20 cellular contexts compared by ENCODE assay signal in the genomic region with DNA sequence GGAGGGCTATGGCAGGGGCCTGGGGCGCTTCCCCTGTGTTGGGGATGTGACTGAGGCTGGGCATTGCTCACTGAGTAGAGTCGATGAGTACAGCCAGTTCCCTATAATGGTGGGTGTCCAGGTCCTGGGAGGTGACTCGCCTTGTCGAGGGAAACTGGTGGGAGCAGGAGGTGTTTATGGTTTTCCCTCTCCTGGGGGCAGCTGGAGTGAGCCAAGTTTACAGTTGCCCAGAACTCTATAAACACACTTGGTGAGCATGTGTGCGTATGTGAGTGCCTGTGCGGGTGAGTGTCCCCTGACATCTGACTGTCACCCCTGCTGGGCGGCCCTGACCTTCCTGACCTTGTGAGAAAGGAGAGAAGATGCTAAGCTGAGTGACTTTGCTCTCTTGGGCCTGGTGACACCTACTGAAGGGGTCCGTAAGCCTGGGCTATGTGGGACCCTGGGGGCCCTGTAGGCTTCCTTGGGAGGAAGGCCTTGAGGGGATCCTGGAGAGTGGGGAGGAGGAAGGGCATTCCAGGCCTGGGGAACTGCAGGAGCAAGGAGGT.
"Had no signal": no experiment of that assay in that cellular context is flagged by ENCODE, and none has a peak within 500 bp of the region (broad histone marks: within the 10 kb centered on the region; RNA-seq: fewer than 3 reads in every experiment).

No MANE protein-coding gene starts in this region.

- H3K4me1 ChIP-seq: foreskin keratinocyte, tibial artery had no signal

- DNase-seq: activated CD4-positive, alpha-beta T cell treated with anti-CD3 and anti-CD28 coated beads, Interleukin-2, amount 10 ng/mL, durations not matched to agents 7 days and 5 days; activated CD4-positive, CD25-positive, alpha-beta regulatory T cell; activated CD8-positive, alpha-beta memory T cell treated with anti-CD3 and anti-CD28 coated beads for 24 hours; activated naive CD4-positive, alpha-beta T cell treated with anti-CD3 and anti-CD28 coated beads, Interleukin-2, amount 10 ng/mL, durations not matched to agents 7 days and 5 days; dorsolateral prefrontal cortex; foreskin keratinocyte; head of caudate nucleus; left lung; stimulated activated CD4-positive, alpha-beta T cell treated with anti-CD3 and anti-CD28 coated beads, Interleukin-15, amount 100 ng/mL, for 24 hours; stimulated activated CD4-positive, alpha-beta T cell treated with anti-CD3 and anti-CD28 coated beads, Interleukin-4, amount 100 ng/mL, for 4 hours; tibial artery had no signal

- H3K36me3 Mint-ChIP-seq: activated naive CD4-positive, alpha-beta T cell treated with anti-CD3 and anti-CD28 coated beads, Interleukin-2, amount 10 ng/mL, durations not matched to agents 7 days and 5 days; memory B cell; natural killer cell treated with Interleukin-12 subunit alpha and Interleukin-12 subunit beta and Interleukin-15 and Interleukin-18, amount 100 ng/mL, for 72 hours had no signal

- H3K27ac Mint-ChIP-seq: activated CD4-positive, alpha-beta T cell treated with anti-CD3 and anti-CD28 coated beads, Interleukin-2, amount 10 ng/mL, durations not matched to agents 7 days and 5 days; activated naive CD4-positive, alpha-beta T cell treated with anti-CD3 and anti-CD28 coated beads, Interleukin-2, amount 10 ng/mL, durations not matched to agents 7 days and 5 days; activated T-helper 17 cell treated with anti-CD3 and anti-CD28 coated beads, Interleukin-2, amount 50 U/mL, for 72 hours; memory B cell; natural killer cell treated with Interleukin-12 subunit alpha and Interleukin-12 subunit beta and Interleukin-15 and Interleukin-18, amount 100 ng/mL, for 72 hours; T-helper 1 cell treated with Interleukin-12 subunit alpha and Interleukin-12 subunit beta and Interleukin-4 antibody, amounts not matched to agents 30 μg/mL and 1 μg/mL, for 36 hours had no signal

- H3K9me3 ChIP-seq: esophagus muscularis mucosa, left lung, tibial artery, vagina had no signal

- H3K4me3 ChIP-seq: dorsolateral prefrontal cortex, esophagus muscularis mucosa, left lung, tibial artery, vagina had no signal

- FAIRE-seq: endometrium, islet of Langerhans, TTC549 had no signal

- H3K4me1 Mint-ChIP-seq: activated CD4-positive, alpha-beta T cell treated with anti-CD3 and anti-CD28 coated beads, Interleukin-2, amount 10 ng/mL, durations not matched to agents 7 days and 5 days; activated naive CD4-positive, alpha-beta T cell treated with anti-CD3 and anti-CD28 coated beads, Interleukin-2, amount 10 ng/mL, durations not matched to agents 7 days and 5 days; activated T-helper 17 cell treated with anti-CD3 and anti-CD28 coated beads, Interleukin-2, amount 50 U/mL, for 72 hours; memory B cell had no signal

- H3K27me3 ChIP-seq: esophagus muscularis mucosa, vagina had no signal

- H3K36me3 ChIP-seq: esophagus muscularis mucosa, left lung, tibial artery, vagina had no signal

- H3K27ac ChIP-seq: dorsolateral prefrontal cortex, esophagus muscularis mucosa, foreskin keratinocyte, left lung, tibial artery, vagina had no signal

- ATAC-seq: activated T-helper 17 cell treated with anti-CD3 and anti-CD28 coated beads, Interleukin-2, amount 50 U/mL, for 72 hours; left lung; natural killer cell treated with Interleukin-12 subunit alpha and Interleukin-12 subunit beta and Interleukin-15 and Interleukin-18, amount 100 ng/mL, for 72 hours had no signal

- H3K9me3 Mint-ChIP-seq: activated CD4-positive, alpha-beta T cell treated with anti-CD3 and anti-CD28 coated beads, Interleukin-2, amount 10 ng/mL, durations not matched to agents 7 days and 5 days; activated naive CD4-positive, alpha-beta T cell treated with anti-CD3 and anti-CD28 coated beads, Interleukin-2, amount 10 ng/mL, durations not matched to agents 7 days and 5 days; activated T-helper 17 cell treated with anti-CD3 and anti-CD28 coated beads, Interleukin-2, amount 50 U/mL, for 72 hours; memory B cell; natural killer cell treated with Interleukin-12 subunit alpha and Interleukin-12 subunit beta and Interleukin-15 and Interleukin-18, amount 100 ng/mL, for 72 hours; T-helper 1 cell treated with Interleukin-12 subunit alpha and Interleukin-12 subunit beta and Interleukin-4 antibody, amounts not matched to agents 30 μg/mL and 1 μg/mL, for 36 hours had no signal

- H3K4me3 Mint-ChIP-seq: activated CD4-positive, alpha-beta T cell treated with anti-CD3 and anti-CD28 coated beads, Interleukin-2, amount 10 ng/mL, durations not matched to agents 7 days and 5 days; activated naive CD4-positive, alpha-beta T cell treated with anti-CD3 and anti-CD28 coated beads, Interleukin-2, amount 10 ng/mL, durations not matched to agents 7 days and 5 days; activated T-helper 17 cell treated with anti-CD3 and anti-CD28 coated beads, Interleukin-2, amount 50 U/mL, for 72 hours; memory B cell; natural killer cell treated with Interleukin-12 subunit alpha and Interleukin-12 subunit beta and Interleukin-15 and Interleukin-18, amount 100 ng/mL, for 72 hours; T-helper 1 cell treated with Interleukin-12 subunit alpha and Interleukin-12 subunit beta and Interleukin-4 antibody, amounts not matched to agents 30 μg/mL and 1 μg/mL, for 36 hours had no signal
